ENCODE assay signal across 9 cellular contexts in the genomic region with DNA sequence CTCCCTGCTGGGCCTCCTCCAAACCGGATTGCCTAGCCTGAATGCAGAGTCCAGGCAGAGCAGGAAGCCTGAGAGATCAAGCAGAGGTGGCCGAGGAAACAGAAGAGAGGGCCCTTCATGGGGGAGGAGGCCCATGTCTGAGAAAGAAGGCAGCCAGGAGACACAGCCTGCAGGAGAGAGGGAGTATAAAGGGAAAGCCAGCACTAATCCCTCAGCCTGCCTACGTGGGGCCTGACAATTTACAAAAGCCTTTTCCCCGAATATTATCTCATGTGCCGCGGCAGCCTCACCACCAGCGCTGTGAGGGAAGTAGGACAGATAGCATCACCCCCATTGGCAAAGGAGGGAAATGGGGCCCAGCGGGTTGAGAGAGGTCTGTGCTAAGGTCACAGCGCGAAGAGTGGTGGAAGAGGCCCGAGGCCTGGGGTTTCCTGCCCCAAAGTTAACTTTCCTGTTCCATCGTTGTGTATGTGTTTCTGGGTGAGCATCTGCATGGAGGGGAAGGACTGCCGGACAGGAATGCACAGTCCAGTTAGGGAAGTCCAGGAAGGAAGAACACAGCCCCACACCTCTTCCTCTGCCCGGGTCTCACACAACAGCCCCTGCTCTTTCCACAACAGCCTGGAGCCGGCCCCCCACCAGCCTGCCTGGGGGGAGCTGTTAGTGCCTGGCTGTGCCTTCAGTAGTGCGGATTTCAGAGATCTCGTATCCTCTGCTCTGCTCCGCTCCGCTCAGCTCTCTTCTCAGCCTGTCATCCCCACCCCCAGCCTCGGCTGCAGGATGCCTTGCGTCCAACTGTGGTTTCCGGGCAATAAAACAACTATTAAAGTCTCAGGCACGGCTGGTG. TPM values are rescaled to one million over a fixed set of nuclear protein-coding genes. Genes with fewer than 3 reads are reported as not detected.
DNase-seq lines count a peak whose midpoint lies in the region; ATAC-seq, FAIRE-seq and TF ChIP-seq lines count a peak whose summit lies in the region.
"Had no signal": no experiment of that assay in that cellular context is flagged by ENCODE, and none has a peak within 500 bp of the region (broad histone marks: within the 10 kb centered on the region; RNA-seq: fewer than 3 reads in every experiment).

No MANE protein-coding gene starts in this region.

- no peak for TF ChIP-seq CTCF in GM13977 (IDR thresholded peaks at IDR 0.05; ENCODE audit: extremely low read depth, insufficient read depth, missing control alignments)
- no peak for TF ChIP-seq CTCF in osteocyte (IDR thresholded peaks at IDR 0.05)

- H3K27ac Mint-ChIP-seq in osteocyte (ENCODE audit: unreplicated experiment), result peak overlapping the region; percentile 90

- no peak for ATAC-seq in HG03175 (IDR thresholded peaks at IDR 0.05; ENCODE audit: unreplicated experiment)

- DNase-seq in GM13977 (ENCODE audit: low spot score) (peak; percentile 39), MV-4-11 (lab: John Stamatoyannopoulos, UW) (peak; percentile 67), dermis blood vessel endothelial cell (peak; percentile 64), osteocyte (ENCODE audit: extremely low spot score, unreplicated experiment) (no peak), HTR-8/SVneo (ENCODE audit: insufficient read length, low spot score) (no peak), AG08395 (ENCODE audit: low spot score) (no peak)
- DNase-seq: activated T-cell treated with anti-CD3 and anti-CD28 coated beads, Interleukin-2, amount 50 U/mL, for 1 hour; NCI-H1105 had no signal

- H3K4me3 Mint-ChIP-seq in osteocyte (ENCODE audit: unreplicated experiment), result peak overlapping the region; percentile 61

- H3K27me3 Mint-ChIP-seq in osteocyte (ENCODE audit: unreplicated experiment), result no peaks in the 10 kb centered on the region

- H3K36me3 Mint-ChIP-seq in osteocyte (ENCODE audit: unreplicated experiment), result no peaks in the 10 kb centered on the region

- in situ Hi-C loops in GM13977 (cut with MboI; ENCODE audit: low pct_unique_long_range_greater_than_20kb, low sequenced_read_pairs, unreplicated experiment), result no loop called here

- no peaks in the 10 kb centered on the region for H3K9me3 Mint-ChIP-seq in osteocyte (ENCODE audit: unreplicated experiment)

- peaks cover 65% of the 10 kb centered on the region for H3K4me1 Mint-ChIP-seq in osteocyte (ENCODE audit: unreplicated experiment)

- no peak for FAIRE-seq in HTR-8/SVneo (lab: Jason Lieb, UNC)

RNA-seq across cellular contexts. Expression of a gene that starts 50.9 kb away (rescaled TPM):
- total RNA-seq in dermis blood vessel endothelial cell (8.8 and 31.6 TPM in 2 replicates), osteocyte (24.1 and 24.8 TPM in 2 replicates)

Comparison
In these comparisons a context has a peak if more than half of its experiments do, and no peak if none do; other contexts are left out.
1. DNase-seq: peak in GM13977 (single experiment), MV-4-11 (single experiment) and dermis blood vessel endothelial cell (single experiment); none in osteocyte (single experiment), HTR-8/SVneo (single experiment) and AG08395 (single experiment).